1 cellular context compared by ENCODE assay signal in the genomic region with DNA sequence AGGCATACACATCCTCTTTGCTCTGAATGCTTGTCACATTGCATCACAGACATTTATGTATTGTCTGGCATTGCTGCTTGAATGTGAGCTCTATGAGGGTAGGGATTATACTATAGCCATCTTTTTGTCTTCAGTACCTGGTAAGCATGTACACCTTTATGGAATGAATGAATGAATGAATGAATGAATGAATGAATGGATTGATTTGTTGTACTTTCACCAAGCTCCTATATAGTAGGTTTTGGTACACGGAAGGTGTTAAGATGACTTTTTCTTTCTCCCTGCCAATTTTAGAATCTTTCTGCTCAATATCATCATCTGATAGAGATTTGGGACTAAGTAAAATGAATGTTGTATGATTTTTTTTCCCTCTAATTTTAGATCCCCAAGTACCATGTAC.
TF ChIP-seq lines count a peak whose summit lies in the region.

No MANE protein-coding gene starts in this region.

TF ChIP-seq in GM12878, 131 proteins besides CTCF, POLR2A, EP300 and RAD21:
- TF ChIP-seq BCLAF1 (IDR thresholded peaks at IDR 0.05) (no peak), ZNF24 (IDR thresholded peaks at IDR 0.05) (peak; percentile 69)
